Comparison of ENCODE assay signal across 13 cellular contexts in the genomic region with DNA sequence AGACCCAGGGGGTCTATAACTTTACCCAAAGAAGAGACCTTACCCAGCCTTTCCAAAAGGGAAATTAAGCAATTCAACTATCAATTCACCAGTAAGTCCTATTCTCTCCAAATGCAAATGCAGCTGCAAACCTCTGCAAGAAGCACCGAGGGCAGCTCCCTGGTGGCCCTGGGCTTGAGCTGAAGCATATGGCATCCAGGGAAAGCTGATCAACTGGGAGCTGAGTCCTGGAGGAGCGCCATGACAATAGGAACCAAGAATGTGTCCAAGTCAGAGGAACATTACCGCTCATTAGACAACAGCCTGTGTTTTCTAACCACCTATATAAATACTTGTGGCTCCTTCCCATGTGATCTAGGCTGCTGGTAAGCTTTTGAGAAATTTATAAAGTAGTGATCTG.
DNase-seq lines count a peak whose midpoint lies in the region; ATAC-seq and TF ChIP-seq lines count a peak whose summit lies in the region.
"Had no signal": no experiment of that assay in that cellular context is flagged by ENCODE, and none has a peak within 500 bp of the region (broad histone marks: within the 10 kb centered on the region; RNA-seq: fewer than 3 reads in every experiment).

No MANE protein-coding gene starts in this region.

- no peaks in the 10 kb centered on the region for H3K9me3 Mint-ChIP-seq in stimulated activated effector memory CD8-positive, alpha-beta T cell treated with anti-CD3 and anti-CD28 coated beads, Interleukin-12 subunit alpha, Interleukin-12 subunit beta, amount 100 ng/mL, for 72 hours

- TF ChIP-seq CTCF in heart left ventricle (IDR thresholded peaks at IDR 0.05), result no peak
- no peak for TF ChIP-seq CTCF in transverse colon (IDR thresholded peaks at IDR 0.05)

- in situ Hi-C loops in transverse colon (cut with MboI; ENCODE audit: low pct_ligation_motif_present in 1 of 4, low pct_unique_long_range_greater_than_20kb in 1 of 4, low sequenced_read_pairs in 3 of 4), result no loop called here

- no peaks in the 10 kb centered on the region for H3K36me3 Mint-ChIP-seq in stimulated activated effector memory CD8-positive, alpha-beta T cell treated with anti-CD3 and anti-CD28 coated beads, Interleukin-12 subunit alpha, Interleukin-12 subunit beta, amount 100 ng/mL, for 72 hours
- H3K36me3 Mint-ChIP-seq: CD14-positive monocyte had no signal

- H3K4me2 ChIP-seq in Karpas-422 (ENCODE audit: low read depth, low read length, poor library complexity, severe bottlenecking), result no peak overlapping the region

- intact Hi-C loops in heart left ventricle (cut with DNase I), result no loop called here
- intact Hi-C loops in transverse colon (cut with DNase I; ENCODE audit: low total_unique reads), result no loop called here

- H3K36me3 ChIP-seq in Karpas-422 (ENCODE audit: insufficient read depth, low read length), result peaks cover 2% of the 10 kb centered on the region; the same call in 1 of the 2 replicates
- H3K36me3 ChIP-seq in heart left ventricle, result no peaks in the 10 kb centered on the region
- H3K36me3 ChIP-seq in transverse colon, result no peaks in the 10 kb centered on the region

- no peak overlapping the region for H3K4me3 ChIP-seq in Karpas-422 (ENCODE audit: low read length)
- H3K4me3 ChIP-seq in heart left ventricle, result no peak overlapping the region
- H3K4me3 ChIP-seq in transverse colon, result no peak overlapping the region

- H3K27ac ChIP-seq in Karpas-422 (ENCODE audit: low read length), result no peak overlapping the region
- peak overlapping the region in 1 of 12 donors; percentile 37 for H3K27ac ChIP-seq in heart left ventricle
- H3K27ac ChIP-seq in transverse colon, result no peak overlapping the region

- DNase-seq in Karpas-422 (no peak), astrocyte of the hippocampus (ENCODE audit: low read depth, low spot score) (peak; percentile 48), heart left ventricle (peak in 3 of 5 donors; percentile 30 to 71 (median 60)), transverse colon (peak; percentile 22), NCI-H526 (lab: John Stamatoyannopoulos, UW) (no peak)
- no peak for DNase-seq in stimulated activated CD4-positive, alpha-beta T cell treated with anti-CD3 and anti-CD28 coated beads, Interleukin-2, amount 100 ng/mL, for 48 hours
- no peak for DNase-seq in stimulated activated effector memory CD8-positive, alpha-beta T cell treated with anti-CD3 and anti-CD28 coated beads, Interleukin-12 subunit alpha, Interleukin-12 subunit beta, amount 100 ng/mL, for 72 hours (ENCODE audit: low spot score in 2 of 2)
- DNase-seq: ACHN, GOT3, NCI-H1105, NCI-H2081 treated with DMSO at 0.1 percent for 48 hours, NCI-H524 treated with DMSO at 0.1 percent for 48 hours had no signal

- H3K9ac ChIP-seq in Karpas-422 (ENCODE audit: low read length), result no peak overlapping the region

- H3K4me1 ChIP-seq in Karpas-422 (ENCODE audit: low read length), result peaks cover 23% of the 10 kb centered on the region
- H3K4me1 ChIP-seq in heart left ventricle, result peaks cover 0 to 11% (median 0%) of the 10 kb centered on the region in 12 donors
- H3K4me1 ChIP-seq in transverse colon, result no peaks in the 10 kb centered on the region

- H3K9me3 ChIP-seq in Karpas-422 (ENCODE audit: low read length) (peaks cover 9% of the 10 kb centered on the region; the same call in 1 of the 2 replicates), heart left ventricle (peaks cover 0 to 8% (median 0%) of the 10 kb centered on the region in 12 donors), transverse colon (no peaks in the 10 kb centered on the region)

- no peak overlapping the region for H3K27ac Mint-ChIP-seq in stimulated activated effector memory CD8-positive, alpha-beta T cell treated with anti-CD3 and anti-CD28 coated beads, Interleukin-12 subunit alpha, Interleukin-12 subunit beta, amount 100 ng/mL, for 72 hours
- H3K27ac Mint-ChIP-seq: CD14-positive monocyte had no signal

- H3K4me1 Mint-ChIP-seq in stimulated activated effector memory CD8-positive, alpha-beta T cell treated with anti-CD3 and anti-CD28 coated beads, Interleukin-12 subunit alpha, Interleukin-12 subunit beta, amount 100 ng/mL, for 72 hours, result no peaks in the 10 kb centered on the region
- H3K4me1 Mint-ChIP-seq: CD14-positive monocyte had no signal

- no peaks in the 10 kb centered on the region for H4K20me1 ChIP-seq in Karpas-422 (ENCODE audit: insufficient read depth, low read depth, low read length)

- no peaks in the 10 kb centered on the region for H3K9me2 ChIP-seq in Karpas-422 (replicated peaks; ENCODE audit: insufficient read depth, low read length)

- no peaks in the 10 kb centered on the region for H3K79me2 ChIP-seq in Karpas-422 (ENCODE audit: low read length)

- H3K27me3 ChIP-seq in Karpas-422 (ENCODE audit: low read length), result no peaks in the 10 kb centered on the region
- H3K27me3 ChIP-seq in heart left ventricle, result no peaks in the 10 kb centered on the region
- no peaks in the 10 kb centered on the region for H3K27me3 ChIP-seq in transverse colon

- no peak for TF ChIP-seq POLR2A in heart left ventricle (IDR thresholded peaks at IDR 0.05)
- TF ChIP-seq POLR2A in transverse colon (IDR thresholded peaks at IDR 0.05), result no peak

- no peak for TF ChIP-seq EP300 in transverse colon (IDR thresholded peaks at IDR 0.05; ENCODE audit: low read depth)

- 0 out of 2 replicates have a peak overlapping the region, but pooled peaks have one; percentile 12 for H2AFZ ChIP-seq in Karpas-422 (ENCODE audit: low read length)

- no peak overlapping the region for H3K4me3 Mint-ChIP-seq in stimulated activated effector memory CD8-positive, alpha-beta T cell treated with anti-CD3 and anti-CD28 coated beads, Interleukin-12 subunit alpha, Interleukin-12 subunit beta, amount 100 ng/mL, for 72 hours
- H3K4me3 Mint-ChIP-seq: CD14-positive monocyte had no signal

- peak in 1 of 4 donors; percentile 71 for ATAC-seq in heart left ventricle
- ATAC-seq in stimulated activated effector memory CD8-positive, alpha-beta T cell treated with anti-CD3 and anti-CD28 coated beads, Interleukin-12 subunit alpha, Interleukin-12 subunit beta, amount 100 ng/mL, for 72 hours, result no peak

- 59 to 70% (median 65%) methylated on average over 3 of the region's 3 CpGs for WGBS in heart left ventricle, 4 donors
- WGBS in transverse colon (ENCODE audit: low coverage in 1 of 2), 2 donors, result 75% methylated on average over 3 of the region's 3 CpGs; no CpG with 5 or more reads in 1 of the 2 donors

Comparison
In these comparisons a context has a peak if more than half of its experiments do, and no peak if none do; other contexts are left out.
1. DNase-seq: peak in astrocyte of the hippocampus (single experiment), heart left ventricle (3 of 5) and transverse colon (single experiment); none in Karpas-422 (single experiment), stimulated activated CD4-positive, alpha-beta T cell treated with anti-CD3 and anti-CD28 coated beads, Interleukin-2, amount 100 ng/mL, for 48 hours (0 of 2), NCI-H526 (0 of 2) and stimulated activated effector memory CD8-positive, alpha-beta T cell treated with anti-CD3 and anti-CD28 coated beads, Interleukin-12 subunit alpha, Interleukin-12 subunit beta, amount 100 ng/mL, for 72 hours (0 of 2).